25 cellular contexts compared by ENCODE assay signal in the genomic region with DNA sequence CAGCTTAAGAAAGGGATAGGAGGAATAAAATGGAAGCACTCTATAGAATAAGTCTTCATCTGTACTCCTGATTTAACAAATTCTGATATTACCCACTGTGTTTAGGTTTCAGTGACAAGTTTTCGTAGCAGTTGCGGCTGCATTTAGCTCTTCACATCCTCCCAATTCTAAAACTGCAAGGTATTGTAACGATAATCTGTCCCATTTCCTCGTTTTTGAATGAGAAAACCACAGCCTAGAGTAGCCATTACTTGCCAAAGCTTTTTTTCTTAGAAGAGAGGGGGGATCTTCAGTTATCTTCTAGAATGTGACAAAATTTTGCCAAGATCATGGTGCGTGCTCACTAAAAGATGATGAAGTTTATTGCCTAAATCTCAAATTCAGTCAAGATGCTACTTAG.
DNase-seq lines count a peak whose midpoint lies in the region; ATAC-seq, FAIRE-seq and TF ChIP-seq lines count a peak whose summit lies in the region.
"Had no signal": no experiment of that assay in that cellular context is flagged by ENCODE, and none has a peak within 500 bp of the region (broad histone marks: within the 10 kb centered on the region; RNA-seq: fewer than 3 reads in every experiment).

No MANE protein-coding gene starts in this region.

- no peak for ATAC-seq in lower lobe of right lung
- ATAC-seq: Panc1 had no signal

- no peak overlapping the region for H2BK15ac ChIP-seq in H1 (ENCODE audit: low read length)

- no peak for TF ChIP-seq RAD21 in H1 (IDR thresholded peaks at IDR 0.05 in 1 of 2, conservative IDR thresholded peaks at IDR 0.05 in 1 of 2; ENCODE audit: low read depth in 2 of 2, low read length in 2 of 2)

- H4K20me1 ChIP-seq in H1 (replicated peaks in 1 of 2; ENCODE audit: control insufficient read depth in 1 of 2, insufficient read depth in 2 of 2, low read length in 2 of 2) (no peaks in the 10 kb centered on the region), osteoblast (ENCODE audit: insufficient read depth, low read length) (no peaks in the 10 kb centered on the region)
- H4K20me1 ChIP-seq: BLaER1 treated with 17β-estradiol and CSF1 and Interleukin-3, amounts not matched to agents 10 nM and 100 nM had no signal

- peaks cover 46% of the 10 kb centered on the region for H3K4me1 ChIP-seq in ACC112 (ENCODE audit: control insufficient read depth, insufficient read depth, low read length, unreplicated experiment)
- peaks cover 30% of the 10 kb centered on the region for H3K4me1 ChIP-seq in HUES64 (ENCODE audit: insufficient read depth, low read length)
- no peaks in the 10 kb centered on the region for H3K4me1 ChIP-seq in H1 (replicated peaks in 1 of 4; ENCODE audit: control insufficient read depth in 3 of 4, insufficient read depth in 4 of 4, low read length in 3 of 4)
- H3K4me1 ChIP-seq in osteoblast (ENCODE audit: insufficient read depth, low read length), result peaks cover 26% of the 10 kb centered on the region
- H3K4me1 ChIP-seq in esophagus squamous epithelium, result no peaks in the 10 kb centered on the region
- no peaks in the 10 kb centered on the region for H3K4me1 ChIP-seq in lower lobe of right lung
- H3K4me1 ChIP-seq: BLaER1 treated with 17β-estradiol and CSF1 and Interleukin-3, amounts not matched to agents 10 nM and 100 nM had no signal

- intact Hi-C loops in esophagus squamous epithelium (cut with DNase I), result no loop called here
- intact Hi-C loops in lower lobe of right lung (cut with DNase I), result no loop called here

- CTCF ChIA-PET in H1 (lab: Charles Lee; ENCODE audit: partially characterized antibody), result interaction anchor here (1.1 kb wide), 1 partner anchor 61 kb away, joined by 3 read pairs; no protein-coding TSS in a partner anchor

- H3K23ac ChIP-seq in H1 (ENCODE audit: insufficient read length), result no peak overlapping the region

- no peak overlapping the region for H2BK5ac ChIP-seq in H1 (ENCODE audit: low read depth, low read length)

- H2BK12ac ChIP-seq in H1 (ENCODE audit: low read depth, low read length), result no peak overlapping the region

- peak overlapping the region; percentile 36; the same call in 1 of the 2 replicates for H3K4me3 ChIP-seq in ACC112 (ENCODE audit: low read depth, low read length)
- no peak overlapping the region for H3K4me3 ChIP-seq in HUES64 (ENCODE audit: low read length)
- H3K4me3 ChIP-seq in H1 (ENCODE audit: extremely low read depth in 1 of 4, insufficient read depth in 2 of 4, low read depth in 3 of 4, low read length in 4 of 4), result no peak overlapping the region
- H3K4me3 ChIP-seq in osteoblast (ENCODE audit: insufficient read depth, low read length), result no peak overlapping the region
- no peak overlapping the region for H3K4me3 ChIP-seq in esophagus squamous epithelium
- no peak overlapping the region for H3K4me3 ChIP-seq in lower lobe of right lung
- H3K4me3 ChIP-seq: BLaER1 treated with 17β-estradiol and CSF1 and Interleukin-3, amounts not matched to agents 10 nM and 100 nM; GM23248 had no signal

- no peak overlapping the region for H3K18ac ChIP-seq in H1 (ENCODE audit: extremely low read depth, low read length)

- H2AK5ac ChIP-seq in H1 (ENCODE audit: low read depth, low read length), result no peak overlapping the region

- no peak overlapping the region for H2BK120ac ChIP-seq in H1 (replicated peaks; ENCODE audit: low read depth, low read length)

- no peak overlapping the region for H3K56ac ChIP-seq in H1 (replicated peaks; ENCODE audit: insufficient read length, low read depth, low read length)

- peak overlapping the region; percentile 20 for H2AFZ ChIP-seq in ACC112 (ENCODE audit: low read length, unreplicated experiment)
- H2AFZ ChIP-seq in H1 (ENCODE audit: low read length), result peak overlapping the region; percentile 63; the same call in 1 of the 2 replicates
- no peak overlapping the region for H2AFZ ChIP-seq in osteoblast (ENCODE audit: low read length)
- H2AFZ ChIP-seq: GM23248 had no signal

- no peaks in the 10 kb centered on the region for H3K27me3 ChIP-seq in ACC112 (ENCODE audit: insufficient read depth, low read length)
- H3K27me3 ChIP-seq in HUES64 (ENCODE audit: insufficient read depth, low read length), result no peaks in the 10 kb centered on the region
- no peaks in the 10 kb centered on the region for H3K27me3 ChIP-seq in H1 (replicated peaks in 1 of 4; ENCODE audit: control insufficient read depth in 3 of 4, extremely low read depth in 1 of 4, insufficient read depth in 3 of 4, low read length in 3 of 4)
- H3K27me3 ChIP-seq in osteoblast (ENCODE audit: insufficient read depth, low read length), result no peaks in the 10 kb centered on the region
- H3K27me3 ChIP-seq in esophagus squamous epithelium, result no peaks in the 10 kb centered on the region
- H3K27me3 ChIP-seq in lower lobe of right lung (ENCODE audit: low read depth), result no peaks in the 10 kb centered on the region
- H3K27me3 ChIP-seq: BLaER1 treated with 17β-estradiol and CSF1 and Interleukin-3, amounts not matched to agents 10 nM and 100 nM had no signal

- peaks cover 8% of the 10 kb centered on the region; the same call in 1 of the 2 replicates for H3K36me3 ChIP-seq in ACC112 (ENCODE audit: insufficient read depth, low read length)
- H3K36me3 ChIP-seq in HUES64 (ENCODE audit: insufficient read depth, low read length), result no peaks in the 10 kb centered on the region
- H3K36me3 ChIP-seq in H1 (ENCODE audit: control insufficient read depth in 2 of 4, insufficient read depth in 4 of 4, low read length in 3 of 4), result no peaks in the 10 kb centered on the region
- no peaks in the 10 kb centered on the region for H3K36me3 ChIP-seq in osteoblast (ENCODE audit: insufficient read depth, low read length)
- H3K36me3 ChIP-seq in esophagus squamous epithelium, result no peaks in the 10 kb centered on the region
- H3K36me3 ChIP-seq in lower lobe of right lung, result no peaks in the 10 kb centered on the region
- H3K36me3 ChIP-seq: BLaER1 treated with 17β-estradiol and CSF1 and Interleukin-3, amounts not matched to agents 10 nM and 100 nM had no signal

- H2BK20ac ChIP-seq in H1 (ENCODE audit: low read length), result no peak overlapping the region

- no peaks in the 10 kb centered on the region for H3K23me2 ChIP-seq in H1 (ENCODE audit: low read depth, low read length)

- H4K5ac ChIP-seq in H1 (ENCODE audit: insufficient read length, low read depth, low read length), result no peak overlapping the region

- no peak overlapping the region for H3K9ac ChIP-seq in HUES64 (ENCODE audit: low read depth, low read length)
- no peak overlapping the region for H3K9ac ChIP-seq in H1 (replicated peaks in 1 of 4; ENCODE audit: extremely low read depth in 1 of 4, low read depth in 3 of 4, low read length in 3 of 4)
- H3K9ac ChIP-seq: BLaER1 treated with 17β-estradiol and CSF1 and Interleukin-3, amounts not matched to agents 10 nM and 100 nM; GM23248 had no signal

- in situ Hi-C loops in GM13976 (cut with MboI; ENCODE audit: low sequenced_read_pairs, unreplicated experiment), result no loop called here

- H4K8ac ChIP-seq in H1 (ENCODE audit: extremely low read depth, insufficient read depth, low read length), result no peak overlapping the region

- POLR2A ChIA-PET in H1 (lab: Charles Lee; ENCODE audit: partially characterized antibody), result interaction anchor here (0.6 kb wide), 1 partner anchor 17 kb away, joined by 3 read pairs; no protein-coding TSS in a partner anchor

- H3K14ac ChIP-seq in H1 (ENCODE audit: insufficient read length), result no peak overlapping the region

- TF ChIP-seq POLR2A in H1 (IDR thresholded peaks at IDR 0.05; ENCODE audit: control extremely low read depth in 1 of 2, low read depth in 2 of 2, low read length in 2 of 2), result no peak
- TF ChIP-seq POLR2A in esophagus squamous epithelium (IDR thresholded peaks at IDR 0.05), result no peak

- H3K79me2 ChIP-seq in ACC112 (ENCODE audit: control insufficient read depth, insufficient read depth, low read length, unreplicated experiment), result peaks cover 12% of the 10 kb centered on the region
- H3K79me2 ChIP-seq in H1 (ENCODE audit: control insufficient read depth in 1 of 2, insufficient read depth in 2 of 2, low read length in 2 of 2), result no peaks in the 10 kb centered on the region
- H3K79me2 ChIP-seq in osteoblast (ENCODE audit: insufficient read depth, low read length), result peaks cover 29% of the 10 kb centered on the region

- H4K91ac ChIP-seq in H1 (replicated peaks; ENCODE audit: insufficient read length, low read length), result no peak overlapping the region

- H3K4me2 ChIP-seq in H1 (ENCODE audit: insufficient read depth in 1 of 2, low read depth in 2 of 2, low read length in 2 of 2) (no peak overlapping the region), osteoblast (ENCODE audit: insufficient read depth, low read length) (peak overlapping the region; percentile 3)
- H3K4me2 ChIP-seq: BLaER1 treated with 17β-estradiol and CSF1 and Interleukin-3, amounts not matched to agents 10 nM and 100 nM had no signal

- peak in 1 of 2 experiments; percentile 3 for DNase-seq in H1 (ENCODE audit: low read depth in 1 of 2, low spot score in 2 of 2)
- DNase-seq in osteoblast (ENCODE audit: insufficient read length, low spot score, missing footprints), result no peak
- no peak for DNase-seq in GM13976 (ENCODE audit: low spot score)
- no peak for DNase-seq in esophagus squamous epithelium (lab: John Stamatoyannopoulos, UW)
- no peak for DNase-seq in lower lobe of right lung
- DNase-seq: AML-193; CD4-positive, alpha-beta T cell; NCI-H1092; NCI-H1417 treated with DMSO at 0.1 percent for 48 hours; NCI-H1694 treated with DMSO at 0.1 percent for 48 hours; NCI-H2081 treated with DMSO at 0.1 percent for 48 hours; NCI-H2171; NCI-H226; NCI-H510A; NCI-H69; SHP77 had no signal

- no peaks in the 10 kb centered on the region for H3K79me1 ChIP-seq in H1 (ENCODE audit: low read depth, low read length)

- TF ChIP-seq CTCF in H1 (IDR thresholded peaks at IDR 0.05; ENCODE audit: control extremely low read depth in 1 of 3, insufficient read depth in 1 of 3, low read depth in 1 of 3, low read length in 3 of 3) (no peak), osteoblast (IDR thresholded peaks at IDR 0.05; ENCODE audit: extremely low read depth, low read depth, low read length) (no peak), GM13976 (IDR thresholded peaks at IDR 0.05; ENCODE audit: borderline replicate concordance, control extremely low read depth, extremely low read depth, insufficient read depth, missing control alignments) (no peak), esophagus squamous epithelium (IDR thresholded peaks at IDR 0.05) (no peak), lower lobe of right lung (IDR thresholded peaks at IDR 0.05) (no peak)

- FAIRE-seq in H1 (lab: Jason Lieb, UNC), result peak; percentile 24
- FAIRE-seq: D721Med, GM18507, HTR-8/SVneo had no signal

- H3K4ac ChIP-seq in H1 (replicated peaks; ENCODE audit: insufficient read length, low read depth, low read length), result no peak overlapping the region

- WGBS in HUES64, result 72% methylated on average over 5 of the region's 5 CpGs
- 53% methylated on average over 5 of the region's 5 CpGs; no CpG with 5 or more reads in 1 of the 2 experiments for WGBS in H1 (ENCODE audit: extremely low coverage in 1 of 2, insufficient coverage in 1 of 2, insufficient read length in 1 of 2, insufficient replicate concordance in 2 of 2, low coverage in 1 of 2, low lambda C conversion rate in 2 of 2, missing lambda C conversion rate in 1 of 2), 2 experiments
- 77 to 84% methylated on average over 5 of the region's 5 CpGs for WGBS in esophagus squamous epithelium, 2 donors

- no peak for TF ChIP-seq EP300 in H1 (IDR thresholded peaks at IDR 0.05; ENCODE audit: borderline replicate concordance in 1 of 2, low read depth in 2 of 2, low read length in 2 of 2)

- H3K27ac ChIP-seq in ACC112 (ENCODE audit: low read depth, low read length) (peak overlapping the region; percentile 84), HUES64 (ENCODE audit: low read depth, low read length) (peak overlapping the region; percentile 34; the same call in 1 of the 2 replicates), H1 (ENCODE audit: low read depth, low read length) (no peak overlapping the region), osteoblast (ENCODE audit: low read depth, low read length) (peak overlapping the region; percentile 38), esophagus squamous epithelium (no peak overlapping the region), lower lobe of right lung (no peak overlapping the region)
- H3K27ac ChIP-seq: BLaER1 treated with 17β-estradiol and CSF1 and Interleukin-3, amounts not matched to agents 10 nM and 100 nM; GM23248; RWPE1 had no signal

- no peaks in the 10 kb centered on the region for H3K9me3 ChIP-seq in HUES64 (ENCODE audit: insufficient read depth, low read depth, low read length)
- no peaks in the 10 kb centered on the region for H3K9me3 ChIP-seq in H1 (ENCODE audit: insufficient read depth in 2 of 2, low read depth in 1 of 2, low read length in 1 of 2)
- H3K9me3 ChIP-seq in osteoblast (ENCODE audit: low read depth, low read length), result no peaks in the 10 kb centered on the region
- no peaks in the 10 kb centered on the region for H3K9me3 ChIP-seq in esophagus squamous epithelium
- H3K9me3 ChIP-seq in lower lobe of right lung, result no peaks in the 10 kb centered on the region
- H3K9me3 ChIP-seq: BLaER1 treated with 17β-estradiol and CSF1 and Interleukin-3, amounts not matched to agents 10 nM and 100 nM had no signal

Comparison
In these comparisons a context has a peak if more than half of its experiments do, and no peak if none do; other contexts are left out.
1. H3K27ac ChIP-seq: peak in ACC112 (single experiment), HUES64 (single experiment) and osteoblast (single experiment); none in H1 (single experiment), esophagus squamous epithelium (0 of 4) and lower lobe of right lung (single experiment).